In genomic region chr11:12156301-12157140, GRCh38 we compare ENCODE assay signal across 12 cellular contexts. TPM values are rescaled to one million over a fixed set of nuclear protein-coding genes. Genes with fewer than 3 reads are reported as not detected.
A peak's percentile ranks its signal among the peaks of the same experiment; 100 is the strongest.
DNase-seq lines count a peak whose midpoint lies in the region; ATAC-seq and TF ChIP-seq lines count a peak whose summit lies in the region.
"Had no signal": no experiment of that assay in that cellular context is flagged by ENCODE, and none has a peak within 500 bp of the region (broad histone marks: within the 10 kb centered on the region; RNA-seq: fewer than 3 reads in every experiment).

No MANE protein-coding gene starts in this region.

- no peak for TF ChIP-seq CTCF in osteocyte (IDR thresholded peaks at IDR 0.05)

- in situ Hi-C loops in GM23248 (cut with MboI) = no loop called here

- ATAC-seq in GM21367 (IDR thresholded peaks at IDR 0.05; ENCODE audit: unreplicated experiment) (no peak), GM18868 (IDR thresholded peaks at IDR 0.05; ENCODE audit: unreplicated experiment) (no peak), GM21576 (IDR thresholded peaks at IDR 0.05; ENCODE audit: unreplicated experiment) (no peak)
- ATAC-seq: stimulated activated memory B cell treated with anti-CD40 and anti-IgM and Interleukin-4, amounts not matched to agents 10 μg/mL and 1 μg/mL and 100 μg/mL, for 72 hours had no signal

- 85 to 90% methylated on average over 7 of the region's 7 CpGs for WGBS in GM23248 (ENCODE audit: low coverage in 1 of 2, low lambda C conversion rate in 2 of 2, missing lambda C conversion rate in 2 of 2), 2 experiments

- peaks cover 33% of the 10 kb centered on the region for H3K4me1 ChIP-seq in ACC112 (ENCODE audit: control insufficient read depth, insufficient read depth, low read length, unreplicated experiment)
- peaks cover 42% of the 10 kb centered on the region for H3K4me1 ChIP-seq in GM23248 (ENCODE audit: insufficient read depth)

- H3K27ac Mint-ChIP-seq in osteocyte (ENCODE audit: unreplicated experiment) = peak overlapping the region; percentile 61
- H3K27ac Mint-ChIP-seq: stimulated activated memory B cell treated with anti-CD40 and anti-IgM and Interleukin-4, amounts not matched to agents 10 μg/mL and 1 μg/mL and 100 μg/mL, for 72 hours had no signal

- H2AFZ ChIP-seq in ACC112 (ENCODE audit: low read length, unreplicated experiment) = no peak overlapping the region
- H2AFZ ChIP-seq in GM23248 = no peak overlapping the region

- no peaks in the 10 kb centered on the region for H3K36me3 Mint-ChIP-seq in osteocyte (ENCODE audit: unreplicated experiment)
- H3K36me3 Mint-ChIP-seq: stimulated activated memory B cell treated with anti-CD40 and anti-IgM and Interleukin-4, amounts not matched to agents 10 μg/mL and 1 μg/mL and 100 μg/mL, for 72 hours had no signal

- peaks cover 49% of the 10 kb centered on the region for H3F3A ChIP-seq in GM23248 (ENCODE audit: insufficient read depth)

- no peaks in the 10 kb centered on the region for H4K20me1 ChIP-seq in GM23248 (ENCODE audit: insufficient read depth)

- H3K27me3 ChIP-seq in ACC112 (ENCODE audit: insufficient read depth, low read length) = no peaks in the 10 kb centered on the region
- no peaks in the 10 kb centered on the region for H3K27me3 ChIP-seq in GM23248 (replicated peaks; ENCODE audit: insufficient read depth)

- peak overlapping the region; percentile 8; the same call in 1 of the 2 replicates for H3K9ac ChIP-seq in GM23248

- H3K79me2 ChIP-seq in ACC112 (ENCODE audit: control insufficient read depth, insufficient read depth, low read length, unreplicated experiment) (no peaks in the 10 kb centered on the region), GM23248 (ENCODE audit: insufficient read depth) (peaks cover 88% of the 10 kb centered on the region)

- H3K4me3 ChIP-seq in ACC112 (ENCODE audit: low read depth, low read length) (no peak overlapping the region), GM23248 (no peak overlapping the region)

- no peaks in the 10 kb centered on the region for H3K27me3 Mint-ChIP-seq in osteocyte (ENCODE audit: unreplicated experiment)

- H3K36me3 ChIP-seq in ACC112 (ENCODE audit: insufficient read depth, low read length) = peaks cover 4% of the 10 kb centered on the region; the same call in 1 of the 2 replicates
- no peaks in the 10 kb centered on the region for H3K36me3 ChIP-seq in GM23248 (ENCODE audit: low read depth)

- H3K4me3 Mint-ChIP-seq in osteocyte (ENCODE audit: unreplicated experiment) = no peak overlapping the region
- H3K4me3 Mint-ChIP-seq: stimulated activated memory B cell treated with anti-CD40 and anti-IgM and Interleukin-4, amounts not matched to agents 10 μg/mL and 1 μg/mL and 100 μg/mL, for 72 hours had no signal

- H3K9me3 Mint-ChIP-seq in osteocyte (ENCODE audit: unreplicated experiment) = no peaks in the 10 kb centered on the region
- H3K9me3 Mint-ChIP-seq: stimulated activated memory B cell treated with anti-CD40 and anti-IgM and Interleukin-4, amounts not matched to agents 10 μg/mL and 1 μg/mL and 100 μg/mL, for 72 hours had no signal

- no peaks in the 10 kb centered on the region for H3K9me3 ChIP-seq in GM23248 (ENCODE audit: low read depth)

- peaks cover 62% of the 10 kb centered on the region for H3K4me1 Mint-ChIP-seq in osteocyte (ENCODE audit: unreplicated experiment)
- H3K4me1 Mint-ChIP-seq: stimulated activated memory B cell treated with anti-CD40 and anti-IgM and Interleukin-4, amounts not matched to agents 10 μg/mL and 1 μg/mL and 100 μg/mL, for 72 hours had no signal

- H3K9me2 ChIP-seq in GM23248 (ENCODE audit: insufficient read depth) = no peaks in the 10 kb centered on the region

- no peak for DNase-seq in GM23248
- no peak for DNase-seq in osteocyte (ENCODE audit: extremely low spot score, unreplicated experiment)
- DNase-seq in stimulated activated naive CD4-positive, alpha-beta T cell (lab: John Stamatoyannopoulos, UW) = no peak
- DNase-seq: activated gamma-delta T cell, NCI-H510A treated with DMSO at 0.1 percent for 48 hours, small intestine had no signal

- H3K27ac ChIP-seq in ACC112 (ENCODE audit: low read depth, low read length) (peak overlapping the region; percentile 54), GM23248 (peak overlapping the region; percentile 84), cingulate gyrus (ENCODE audit: low read depth, low read length) (peak overlapping the region; percentile 72)

- peak overlapping the region; percentile 54 for H3K4me2 ChIP-seq in GM23248 (ENCODE audit: unreplicated experiment)

RNA-seq across cellular contexts. Expression of gene MICAL2, which starts 46.1 kb away (rescaled TPM):
- total RNA-seq in GM23248 (2014; rRNA removed; shearing (Covaris generic)) = 158 and 182 TPM in 2 replicates
- 81.6 and 83.3 TPM in 2 replicates for polyA plus RNA-seq in GM23248 (2016; fragmentation: Nextera tagmentation; extraction: Ambion mirVana)
- total RNA-seq in osteocyte = 19.5 and 20.8 TPM in 2 replicates
